1 cellular context compared by ENCODE assay signal in genomic region chr11:73312036-73312435, GRCh38.
TF ChIP-seq lines count a peak whose summit lies in the region.

No MANE protein-coding gene starts in this region.

TF ChIP-seq in GM12878, 131 proteins besides CTCF, POLR2A, EP300 and RAD21:
- TF ChIP-seq BHLHE40 (IDR thresholded peaks at IDR 0.05; ENCODE audit: borderline replicate concordance in 1 of 2, low read depth in 2 of 2, low read length in 1 of 2) (no peak), ZNF24 (IDR thresholded peaks at IDR 0.05) (no peak), TARDBP (IDR thresholded peaks at IDR 0.05; ENCODE audit: borderline replicate concordance) (no peak), RELA (IDR thresholded peaks at IDR 0.05; ENCODE audit: borderline replicate concordance, partially characterized antibody) (no peak), CHD2 (IDR thresholded peaks at IDR 0.05; ENCODE audit: borderline replicate concordance, low read depth, low read length) (no peak), ZNF207 (IDR thresholded peaks at IDR 0.05; ENCODE audit: borderline replicate concordance) (no peak), SPI1 (IDR thresholded peaks at IDR 0.05; ENCODE audit: borderline replicate concordance, insufficient read depth, low read depth, low read length) (no peak), ZNF622 (IDR thresholded peaks at IDR 0.05) (no peak), ZNF384 (IDR thresholded peaks at IDR 0.05; ENCODE audit: borderline replicate concordance, low read depth, low read length) (no peak), EGR1 (IDR thresholded peaks at IDR 0.05; ENCODE audit: borderline replicate concordance in 1 of 2, low read depth in 2 of 2, low read length in 2 of 2) (no peak), MEF2A (IDR thresholded peaks at IDR 0.05; ENCODE audit: insufficient read depth, low read depth, low read length) (no peak), NR2C1 (IDR thresholded peaks at IDR 0.05) (no peak), PAX8 (IDR thresholded peaks at IDR 0.05) (no peak), SKIL (IDR thresholded peaks at IDR 0.05; ENCODE audit: low read depth, poor library complexity, severe bottlenecking) (no peak)
- TF ChIP-seq, protein P1, sequence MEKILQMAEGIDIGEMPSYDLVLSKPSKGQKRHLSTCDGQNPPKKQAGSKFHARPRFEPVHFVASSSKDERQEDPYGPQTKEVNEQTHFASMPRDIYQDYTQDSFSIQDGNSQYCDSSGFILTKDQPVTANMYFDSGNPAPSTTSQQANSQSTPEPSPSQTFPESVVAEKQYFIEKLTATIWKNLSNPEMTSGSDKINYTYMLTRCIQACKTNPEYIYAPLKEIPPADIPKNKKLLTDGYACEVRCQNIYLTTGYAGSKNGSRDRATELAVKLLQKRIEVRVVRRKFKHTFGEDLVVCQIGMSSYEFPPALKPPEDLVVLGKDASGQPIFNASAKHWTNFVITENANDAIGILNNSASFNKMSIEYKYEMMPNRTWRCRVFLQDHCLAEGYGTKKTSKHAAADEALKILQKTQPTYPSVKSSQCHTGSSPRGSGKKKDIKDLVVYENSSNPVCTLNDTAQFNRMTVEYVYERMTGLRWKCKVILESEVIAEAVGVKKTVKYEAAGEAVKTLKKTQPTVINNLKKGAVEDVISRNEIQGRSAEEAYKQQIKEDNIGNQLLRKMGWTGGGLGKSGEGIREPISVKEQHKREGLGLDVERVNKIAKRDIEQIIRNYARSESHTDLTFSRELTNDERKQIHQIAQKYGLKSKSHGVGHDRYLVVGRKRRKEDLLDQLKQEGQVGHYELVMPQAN (conservative IDR thresholded peaks at IDR 0.05): no peak
